13 cellular contexts compared by ENCODE assay signal in the genomic region with DNA sequence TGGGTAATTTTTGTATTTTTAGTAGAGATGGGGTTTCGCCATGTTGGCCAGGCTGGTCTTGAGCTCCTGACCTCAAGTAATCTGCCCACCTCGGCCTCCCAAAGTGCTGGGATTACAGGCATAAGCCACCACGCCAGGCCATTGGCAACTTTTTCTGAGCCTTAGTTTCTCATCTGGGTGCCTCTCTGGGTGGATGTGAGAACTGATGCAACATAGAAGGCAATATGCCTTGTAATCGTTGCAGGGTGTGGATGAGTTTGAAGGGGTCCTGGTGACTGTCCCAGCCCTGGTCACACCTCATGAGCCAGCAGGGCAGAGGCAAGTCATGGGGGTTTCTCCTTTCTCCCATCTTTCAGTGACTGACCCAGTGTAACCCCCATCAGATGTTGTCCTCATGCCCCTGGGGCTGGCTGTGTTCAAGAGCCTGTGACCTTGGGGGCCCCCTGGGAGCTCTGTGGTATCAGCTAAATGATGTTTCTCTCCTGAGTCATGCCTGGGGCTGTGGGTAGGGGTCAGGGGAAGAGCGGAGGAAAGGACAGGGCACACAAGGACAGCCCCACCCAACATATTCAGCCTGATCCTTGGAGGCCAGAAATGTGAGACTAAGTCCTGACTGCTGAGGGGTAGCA. TPM values are rescaled to one million over a fixed set of nuclear protein-coding genes. Genes with fewer than 3 reads are reported as not detected.
DNase-seq lines count a peak whose midpoint lies in the region; ATAC-seq and TF ChIP-seq lines count a peak whose summit lies in the region.
"Had no signal": no experiment of that assay in that cellular context is flagged by ENCODE, and none has a peak within 500 bp of the region (broad histone marks: within the 10 kb centered on the region; RNA-seq: fewer than 3 reads in every experiment).

No MANE protein-coding gene starts in this region.

- DNase-seq in A673 (ENCODE audit: low spot score): no peak
- peak; percentile 69 for DNase-seq in GM12865 (ENCODE audit: low read depth)
- DNase-seq in NT2/D1 (ENCODE audit: low read depth, low spot score): no peak
- DNase-seq in fibroblast of mammary gland (ENCODE audit: low read depth): peak; percentile 56
- DNase-seq in amygdala (lab: John Stamatoyannopoulos, UW): no peak
- no peak for DNase-seq in Right ventricle myocardium superior
- DNase-seq in stimulated activated CD4-positive, alpha-beta T cell treated with anti-CD3 and anti-CD28 coated beads, Interleukin-4, amount 100 ng/mL, for 4 hours: no peak
- DNase-seq: aorta, NCI-H1417 treated with DMSO at 0.1 percent for 48 hours, NCI-H526 treated with DMSO at 0.1 percent for 48 hours, SK-N-SH had no signal

- ATAC-seq in Right ventricle myocardium superior (ENCODE audit: poor library complexity) (no peak), HG02642 (IDR thresholded peaks at IDR 0.05; ENCODE audit: poor library complexity, unreplicated experiment) (no peak)

- no peaks in the 10 kb centered on the region for H3K27me3 ChIP-seq in A673 (replicated peaks; ENCODE audit: insufficient read depth, low read depth, low read length, poor library complexity)
- peaks cover 30% of the 10 kb centered on the region for H3K27me3 ChIP-seq in NT2/D1 (ENCODE audit: insufficient read depth, insufficient read length)

- H3K9ac ChIP-seq in NT2/D1 (ENCODE audit: insufficient read length, low read depth): peak overlapping the region; percentile 75
- H3K9ac ChIP-seq: SK-N-SH had no signal

- H3K27ac ChIP-seq in A673 (ENCODE audit: low read depth, low read length, poor library complexity, severe bottlenecking): no peak overlapping the region
- H3K27ac ChIP-seq: tibial nerve had no signal

- H3K4me3 ChIP-seq in A673 (ENCODE audit: low read depth, low read length, poor library complexity, severe bottlenecking): no peak overlapping the region
- peak overlapping the region; percentile 70 for H3K4me3 ChIP-seq in GM12865 (ENCODE audit: low read depth, low read length)
- H3K4me3 ChIP-seq in NT2/D1 (ENCODE audit: insufficient read length, low read depth): no peak overlapping the region
- no peak overlapping the region for H3K4me3 ChIP-seq in fibroblast of mammary gland (ENCODE audit: control insufficient read depth, low read depth, low read length)
- H3K4me3 ChIP-seq: tibial nerve had no signal

- H3K9me3 ChIP-seq in A673 (ENCODE audit: low read depth, low read length, poor library complexity, severe bottlenecking) (no peaks in the 10 kb centered on the region), NT2/D1 (ENCODE audit: insufficient read depth, low read length) (no peaks in the 10 kb centered on the region)
- H3K9me3 ChIP-seq: SK-N-SH, tibial nerve had no signal

- H3K4me1 ChIP-seq in A673 (ENCODE audit: insufficient read depth, low read length, poor library complexity, severe bottlenecking) (peaks cover 19% of the 10 kb centered on the region), NT2/D1 (ENCODE audit: insufficient read depth, insufficient read length) (peaks cover 21% of the 10 kb centered on the region)

- no peak for TF ChIP-seq CTCF in A673 (conservative IDR thresholded peaks at IDR 0.05; ENCODE audit: low read depth, low read length)
- TF ChIP-seq CTCF in GM12865 (IDR thresholded peaks at IDR 0.05; ENCODE audit: insufficient read depth, low read depth, low read length, missing control alignments): no peak
- TF ChIP-seq CTCF in fibroblast of mammary gland (conservative IDR thresholded peaks at IDR 0.05; ENCODE audit: control insufficient read depth, insufficient read depth, low read depth, low read length): no peak

- POLR2A ChIA-PET in A673 (lab: Charles Lee; ENCODE audit: low non-redundant PET): no interaction called here

- CTCF ChIA-PET in A673 (lab: Charles Lee): no interaction called here

- intact Hi-C loops in A673 (cut with micrococcal nuclease; ENCODE audit: unreplicated experiment): no loop called here
- intact Hi-C loops in Right ventricle myocardium superior (cut with DNase I): no loop called here

- BruUV-seq in A673 (replicated peaks; lab: Mats Ljungman, UMichigan): TSS peak; percentile 16

- H3K36me3 ChIP-seq in A673 (ENCODE audit: insufficient read depth, low read length, poor library complexity, severe bottlenecking) (no peaks in the 10 kb centered on the region), NT2/D1 (ENCODE audit: insufficient read depth, insufficient read length, low read length) (peaks cover 19% of the 10 kb centered on the region)
- H3K36me3 ChIP-seq: tibial nerve had no signal

RNA-seq across cellular contexts. Expression of gene COL9A2, which starts 3.6 kb away (rescaled TPM):
- total RNA-seq in A673 (2021): 5.2 and 5.9 TPM in 2 replicates
- 0.24 TPM for total RNA-seq in Right ventricle myocardium superior

RNA-seq across cellular contexts. Expression of gene ZMPSTE24, which starts 55.4 kb away (rescaled TPM):
- total RNA-seq in A673 (2021): 57.5 and 72.1 TPM in 2 replicates
- total RNA-seq in Right ventricle myocardium superior: 35.4 TPM

Comparison
In these comparisons a context has a peak if more than half of its experiments do, and no peak if none do; other contexts are left out.
1. DNase-seq: peak in GM12865 (single experiment) and fibroblast of mammary gland (single experiment); none in A673 (single experiment), NT2/D1 (single experiment), amygdala (0 of 56), Right ventricle myocardium superior (single experiment) and stimulated activated CD4-positive, alpha-beta T cell treated with anti-CD3 and anti-CD28 coated beads, Interleukin-4, amount 100 ng/mL, for 4 hours (0 of 2).